1 cellular context compared by ENCODE assay signal in the genomic region with DNA sequence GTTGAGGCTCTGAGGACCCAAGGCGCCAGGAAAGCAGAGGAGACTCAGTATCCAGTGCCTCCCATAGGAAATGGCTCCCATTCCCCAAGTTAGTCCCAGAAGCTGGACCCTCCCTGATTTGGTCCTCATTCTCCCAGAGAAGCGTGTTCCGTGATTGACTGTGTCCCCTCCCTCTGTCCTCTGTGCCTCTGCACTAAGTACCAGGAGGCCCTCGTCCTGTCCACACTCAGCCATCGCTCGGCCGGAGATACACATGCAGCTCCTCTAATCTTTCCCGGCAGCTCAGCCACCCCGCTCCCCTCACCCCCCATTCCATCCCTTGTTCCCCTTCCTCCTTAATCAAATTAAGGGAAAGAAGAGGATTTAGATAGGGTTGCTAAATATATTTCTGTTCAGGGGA.
TF ChIP-seq lines count a peak whose summit lies in the region.

No MANE protein-coding gene starts in this region.

TF ChIP-seq in SK-N-SH, 30 proteins besides CTCF, POLR2A, EP300 and RAD21 (continued from another document):
- TF ChIP-seq, protein P1, sequence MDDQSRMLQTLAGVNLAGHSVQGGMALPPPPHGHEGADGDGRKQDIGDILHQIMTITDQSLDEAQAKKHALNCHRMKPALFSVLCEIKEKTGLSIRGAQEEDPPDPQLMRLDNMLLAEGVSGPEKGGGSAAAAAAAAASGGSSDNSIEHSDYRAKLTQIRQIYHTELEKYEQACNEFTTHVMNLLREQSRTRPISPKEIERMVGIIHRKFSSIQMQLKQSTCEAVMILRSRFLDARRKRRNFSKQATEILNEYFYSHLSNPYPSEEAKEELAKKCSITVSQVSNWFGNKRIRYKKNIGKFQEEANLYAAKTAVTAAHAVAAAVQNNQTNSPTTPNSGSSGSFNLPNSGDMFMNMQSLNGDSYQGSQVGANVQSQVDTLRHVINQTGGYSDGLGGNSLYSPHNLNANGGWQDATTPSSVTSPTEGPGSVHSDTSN (IDR thresholded peaks at IDR 0.05), result no peak
- TF ChIP-seq POLR2AphosphoS5 (IDR thresholded peaks at IDR 0.05; ENCODE audit: low read depth, low read length) (no peak), JUND (IDR thresholded peaks at IDR 0.05) (no peak), FOXM1 (IDR thresholded peaks at IDR 0.05; ENCODE audit: low read depth) (no peak), NRF1 (IDR thresholded peaks at IDR 0.05; ENCODE audit: low read depth, low read length) (no peak), NFIC (IDR thresholded peaks at IDR 0.05; ENCODE audit: borderline replicate concordance) (no peak), FOXJ3 (CRISPR knock-in tag; IDR thresholded peaks at IDR 0.05) (no peak), CHD2 (IDR thresholded peaks at IDR 0.05; ENCODE audit: low read length, partially characterized antibody) (no peak), TAF1 (IDR thresholded peaks at IDR 0.05; ENCODE audit: borderline replicate concordance, low read depth, low read length) (no peak)
- TF ChIP-seq, protein P2, sequence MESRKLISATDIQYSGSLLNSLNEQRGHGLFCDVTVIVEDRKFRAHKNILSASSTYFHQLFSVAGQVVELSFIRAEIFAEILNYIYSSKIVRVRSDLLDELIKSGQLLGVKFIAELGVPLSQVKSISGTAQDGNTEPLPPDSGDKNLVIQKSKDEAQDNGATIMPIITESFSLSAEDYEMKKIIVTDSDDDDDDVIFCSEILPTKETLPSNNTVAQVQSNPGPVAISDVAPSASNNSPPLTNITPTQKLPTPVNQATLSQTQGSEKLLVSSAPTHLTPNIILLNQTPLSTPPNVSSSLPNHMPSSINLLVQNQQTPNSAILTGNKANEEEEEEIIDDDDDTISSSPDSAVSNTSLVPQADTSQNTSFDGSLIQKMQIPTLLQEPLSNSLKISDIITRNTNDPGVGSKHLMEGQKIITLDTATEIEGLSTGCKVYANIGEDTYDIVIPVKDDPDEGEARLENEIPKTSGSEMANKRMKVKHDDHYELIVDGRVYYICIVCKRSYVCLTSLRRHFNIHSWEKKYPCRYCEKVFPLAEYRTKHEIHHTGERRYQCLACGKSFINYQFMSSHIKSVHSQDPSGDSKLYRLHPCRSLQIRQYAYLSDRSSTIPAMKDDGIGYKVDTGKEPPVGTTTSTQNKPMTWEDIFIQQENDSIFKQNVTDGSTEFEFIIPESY (IDR thresholded peaks at IDR 0.05; ENCODE audit: borderline replicate concordance, low read depth), result no peak
